Comparison of ENCODE assay signal across 9 cellular contexts in the genomic region with DNA sequence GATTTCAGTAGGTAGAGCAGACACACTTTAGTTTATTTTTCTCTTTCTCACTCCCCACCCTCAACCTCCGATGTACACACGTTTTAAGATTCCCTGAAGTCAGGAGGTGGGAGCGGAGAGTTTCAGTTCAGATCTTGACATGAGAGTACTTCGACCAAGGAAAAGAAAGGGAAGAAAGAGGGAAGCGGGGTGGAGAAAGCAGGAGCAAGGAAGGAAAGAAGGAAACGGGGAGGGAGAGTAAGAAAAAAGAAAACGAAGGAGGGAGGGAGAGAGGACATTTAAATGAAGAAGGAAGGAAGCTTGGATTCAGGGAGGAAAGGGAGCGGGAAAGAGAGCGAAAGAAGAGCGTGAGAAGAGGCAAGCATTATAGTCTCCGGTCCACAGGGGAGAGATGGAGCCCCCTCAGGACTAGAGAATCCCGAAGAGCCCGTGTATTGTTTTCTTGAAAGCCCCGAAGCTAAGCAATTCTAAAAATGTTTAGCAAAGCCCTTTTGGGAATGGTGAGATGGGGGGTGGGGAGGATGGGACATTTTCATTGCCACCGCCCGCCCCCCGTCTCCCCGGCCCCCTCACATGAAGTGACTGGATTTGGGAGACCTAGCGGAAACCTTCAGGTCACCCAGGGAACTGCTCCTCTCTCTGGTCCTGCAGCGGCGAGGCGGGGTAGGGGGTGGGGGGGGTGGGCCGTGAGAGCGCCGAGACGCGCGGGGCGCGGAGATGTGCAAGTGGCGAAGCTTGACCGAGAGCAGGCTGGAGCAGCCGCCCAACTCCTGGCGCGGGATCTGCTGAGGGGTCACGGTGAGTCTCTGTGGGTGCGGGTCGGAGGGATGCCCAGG. TPM values are rescaled to one million over a fixed set of nuclear protein-coding genes. Genes with fewer than 3 reads are reported as not detected.
A peak's percentile ranks its signal among the peaks of the same experiment; 100 is the strongest.
DNase-seq lines count a peak whose midpoint lies in the region; ATAC-seq, FAIRE-seq and TF ChIP-seq lines count a peak whose summit lies in the region.
"Had no signal": no experiment of that assay in that cellular context is flagged by ENCODE, and none has a peak within 500 bp of the region (broad histone marks: within the 10 kb centered on the region; RNA-seq: fewer than 3 reads in every experiment).

No MANE protein-coding gene starts in this region.

- H3K27me3 ChIP-seq in smooth muscle cell (ENCODE audit: low read depth): no peaks in the 10 kb centered on the region

- no peaks in the 10 kb centered on the region for H4K20me1 ChIP-seq in smooth muscle cell (ENCODE audit: low read depth)

- DNase-seq in H54 (ENCODE audit: insufficient read length, low spot score) (peak; percentile 40), WTC11 (ENCODE audit: low spot score) (peak; percentile 32), smooth muscle cell (lab: John Stamatoyannopoulos, UW; ENCODE audit: unreplicated experiment) (peak; percentile 57), posterior vena cava (ENCODE audit: low spot score) (no peak), HUDEP-2 (lab: John Stamatoyannopoulos, UW; ENCODE audit: unreplicated experiment in 76 of 76) (no peak)

- H3K4me3 Mint-ChIP-seq in WTC11: peak overlapping the region; percentile 92

- peak overlapping the region; percentile 43 for H3K27ac Mint-ChIP-seq in WTC11

- peak overlapping the region; percentile 97 for H2AFZ ChIP-seq in smooth muscle cell (ENCODE audit: low read depth)

- no peaks in the 10 kb centered on the region for H3F3A ChIP-seq in smooth muscle cell (ENCODE audit: low read depth)

- no peak for TF ChIP-seq POLR2A in H54 (IDR thresholded peaks at IDR 0.05; ENCODE audit: low read depth, low read length)

- 3% methylated on average over 19 of the region's 38 CpGs for WGBS in smooth muscle cell (ENCODE audit: low lambda C conversion rate)

- peak overlapping the region; percentile 49 for H3K27ac ChIP-seq in smooth muscle cell (ENCODE audit: low read depth)

- H3K79me2 ChIP-seq in smooth muscle cell (ENCODE audit: low read depth): peaks cover 11% of the 10 kb centered on the region

- no peaks in the 10 kb centered on the region for H3K9me3 ChIP-seq in smooth muscle cell (replicated peaks; ENCODE audit: low read depth)

- peaks cover 12% of the 10 kb centered on the region for H3K9me3 Mint-ChIP-seq in WTC11

- intact Hi-C loops in posterior vena cava (cut with DNase I): no loop called here

- peaks cover 38% of the 10 kb centered on the region for H3K4me1 Mint-ChIP-seq in WTC11

- ATAC-seq in WTC11 (peak; percentile 29), HG02870 (IDR thresholded peaks at IDR 0.05; ENCODE audit: unreplicated experiment) (no peak), GM21529 (IDR thresholded peaks at IDR 0.05; ENCODE audit: unreplicated experiment) (no peak)

- FAIRE-seq in H54 (lab: Jason Lieb, UNC): peak; percentile 84

- CTCF ChIA-PET in WTC11 (lab: Charles Lee): interaction anchor here (0.6 to 0.8 kb wide), 2 partner anchors 175 to 250 kb away, joined by 3 to 6 read pairs; no protein-coding TSS in a partner anchor

- TF ChIP-seq CTCF in WTC11 (IDR thresholded peaks at IDR 0.05) (no peak), smooth muscle cell (IDR thresholded peaks at IDR 0.05; ENCODE audit: borderline replicate concordance, insufficient read depth, poor library complexity, severe bottlenecking) (peak; percentile 18)

- peaks cover 8% of the 10 kb centered on the region; the same call in 1 of the 2 replicates for H3K36me3 Mint-ChIP-seq in WTC11

- no peaks in the 10 kb centered on the region for H3K36me3 ChIP-seq in smooth muscle cell (ENCODE audit: low read depth)

- POLR2A ChIA-PET in WTC11 (lab: Charles Lee): no interaction called here

- H3K4me3 ChIP-seq in iPS-11a (ENCODE audit: low read depth, low read length) (peak overlapping the region; percentile 73), smooth muscle cell (peak overlapping the region; percentile 84)

- H3K27me3 Mint-ChIP-seq in WTC11 (ENCODE audit: low read depth): peaks cover 26% of the 10 kb centered on the region

- H3K9ac ChIP-seq in smooth muscle cell (ENCODE audit: low read depth): peak overlapping the region; percentile 76

- peak overlapping the region; percentile 90 for H3K4me2 ChIP-seq in smooth muscle cell

- H3K4me1 ChIP-seq in smooth muscle cell (ENCODE audit: low read depth): peaks cover 15% of the 10 kb centered on the region

TF ChIP-seq in WTC11, 78 proteins besides CTCF, POLR2A, EP300 and RAD21:
- TF ChIP-seq, protein P1, sequence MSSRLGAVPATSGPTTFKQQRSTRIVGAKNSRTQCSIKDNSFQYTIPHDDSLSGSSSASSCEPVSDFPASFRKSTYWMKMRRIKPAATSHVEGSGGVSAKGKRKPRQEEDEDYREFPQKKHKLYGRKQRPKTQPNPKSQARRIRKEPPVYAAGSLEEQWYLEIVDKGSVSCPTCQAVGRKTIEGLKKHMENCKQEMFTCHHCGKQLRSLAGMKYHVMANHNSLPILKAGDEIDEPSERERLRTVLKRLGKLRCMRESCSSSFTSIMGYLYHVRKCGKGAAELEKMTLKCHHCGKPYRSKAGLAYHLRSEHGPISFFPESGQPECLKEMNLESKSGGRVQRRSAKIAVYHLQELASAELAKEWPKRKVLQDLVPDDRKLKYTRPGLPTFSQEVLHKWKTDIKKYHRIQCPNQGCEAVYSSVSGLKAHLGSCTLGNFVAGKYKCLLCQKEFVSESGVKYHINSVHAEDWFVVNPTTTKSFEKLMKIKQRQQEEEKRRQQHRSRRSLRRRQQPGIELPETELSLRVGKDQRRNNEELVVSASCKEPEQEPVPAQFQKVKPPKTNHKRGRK (CRISPR knock-in tag; IDR thresholded peaks at IDR 0.05; ENCODE audit: borderline replicate concordance): 0 out of 2 replicates have a peak, but pooled peaks have one; percentile 64
- TF ChIP-seq ESRRA (CRISPR knock-in tag; IDR thresholded peaks at IDR 0.05; ENCODE audit: borderline replicate concordance): no peak

RNA-seq across cellular contexts. Expression of a gene that starts 0.9 kb away (rescaled TPM):
- total RNA-seq in WTC11 (2021) (23.7 to 24.4 TPM (median 23.9 TPM) in 3 replicates), smooth muscle cell (136 and 185 TPM in 2 replicates), posterior vena cava (1 to 10 TPM; 1.1 to 3.2 TPM)
- polyA plus RNA-seq in smooth muscle cell: 62.0 and 79.2 TPM in 2 replicates
- total RNA-seq: T-helper 2 cell treated with Interferon-gamma antibody and Interleukin-4, amounts not matched to agents 100 ng/mL and 5 ng/mL, for 36 hours had no signal

Comparison
In these comparisons a context has a peak if more than half of its experiments do, and no peak if none do; other contexts are left out.
1. DNase-seq: peak in H54 (single experiment), WTC11 (single experiment) and smooth muscle cell (single experiment); none in posterior vena cava (single experiment) and HUDEP-2 (0 of 76).